Comparison of ENCODE assay signal across 8 cellular contexts in genomic region chr19:10836478-10837325, GRCh38. TPM values are rescaled to one million over a fixed set of nuclear protein-coding genes. Genes with fewer than 3 reads are reported as not detected.
A peak's percentile ranks its signal among the peaks of the same experiment; 100 is the strongest.
DNase-seq lines count a peak whose midpoint lies in the region; FAIRE-seq and TF ChIP-seq lines count a peak whose summit lies in the region.

No MANE protein-coding gene starts in this region.

- H3K27ac ChIP-seq in ectodermal cell (ENCODE audit: insufficient read depth, low read depth, low read length, poor library complexity, severe bottlenecking), result peak overlapping the region; percentile 98

- H3K27me3 Mint-ChIP-seq in mesothelial cell of epicardium (ENCODE audit: low read depth), result no peaks in the 10 kb centered on the region

- H3K4me3 Mint-ChIP-seq in mesothelial cell of epicardium, result peak overlapping the region; percentile 90

- H3K9me3 ChIP-seq in HAP-1 (peaks cover 5% of the 10 kb centered on the region), ectodermal cell (ENCODE audit: control insufficient read depth, low read length) (no peaks in the 10 kb centered on the region)

- WGBS in ectodermal cell, 2 experiments, result 48% methylated on average over 38 of the region's 38 CpGs

- no peak for TF ChIP-seq CTCF in mesothelial cell of epicardium (IDR thresholded peaks at IDR 0.05; ENCODE audit: unreplicated experiment)

- H3K9me3 Mint-ChIP-seq in mesothelial cell of epicardium, result peaks cover 12% of the 10 kb centered on the region

- H3K27ac Mint-ChIP-seq in mesothelial cell of epicardium, result peak overlapping the region; percentile 99

- peaks cover 11% of the 10 kb centered on the region for H3K4me1 Mint-ChIP-seq in mesothelial cell of epicardium

- DNase-seq in CMK (ENCODE audit: low read depth) (peak; percentile 91), HAP-1 (ENCODE audit: low spot score in 2 of 2) (peak in 1 of 2 experiments; percentile 84), NCI-H2196 (lab: John Stamatoyannopoulos, UW; ENCODE audit: unreplicated experiment) (peak; percentile 96), mesothelial cell of epicardium (ENCODE audit: low spot score in 2 of 2, unreplicated experiment in 2 of 2) (no peak), H54 (ENCODE audit: insufficient read length, low spot score) (no peak)
- peak; percentile 76 for DNase-seq in activated CD4-positive, alpha-beta T cell treated with anti-CD3 and anti-CD28 coated beads for 1 hour
- peak; percentile 46 to 52 for DNase-seq in stimulated activated CD8-positive, alpha-beta memory T cell treated with anti-CD3 and anti-CD28 coated beads, Interleukin-2, amount 100 ng/mL, for 1 hour (ENCODE audit: low read depth in 2 of 2)

- peak overlapping the region; percentile 79 for H3K4me3 ChIP-seq in HAP-1
- peak overlapping the region; percentile 72 for H3K4me3 ChIP-seq in ectodermal cell (ENCODE audit: insufficient read depth, low read depth, low read length)

- H3K36me3 Mint-ChIP-seq in mesothelial cell of epicardium, result peaks cover 6% of the 10 kb centered on the region

- H3K4me1 ChIP-seq in HAP-1 (peaks cover 14% of the 10 kb centered on the region), ectodermal cell (ENCODE audit: control insufficient read depth, insufficient read depth, low read length) (no peaks in the 10 kb centered on the region)

- no peak for FAIRE-seq in H54 (lab: Jason Lieb, UNC)

- H3K27me3 ChIP-seq in HAP-1 (ENCODE audit: low read depth) (no peaks in the 10 kb centered on the region), ectodermal cell (ENCODE audit: control insufficient read depth, insufficient read depth, low read length, poor library complexity, severe bottlenecking) (no peaks in the 10 kb centered on the region)

- in situ Hi-C loops in HAP-1 (cut with MboI; ENCODE audit: low sequenced_read_pairs), result no loop called here

- H3K36me3 ChIP-seq in HAP-1 (replicated peaks) (peaks cover 15% of the 10 kb centered on the region), ectodermal cell (ENCODE audit: control insufficient read depth, insufficient read depth, low read length) (peaks cover 3% of the 10 kb centered on the region)

- no peak for TF ChIP-seq POLR2A in H54 (IDR thresholded peaks at IDR 0.05; ENCODE audit: low read depth, low read length)

RNA-seq across cellular contexts. Expression of gene TMED1, which starts 0.7 kb away (rescaled TPM):
- 36.8 TPM for polyA plus RNA-seq in ectodermal cell (2013, experiment 1 of 4)
- 38.9 TPM for polyA plus RNA-seq in ectodermal cell (2013, experiment 2 of 4)
- polyA plus RNA-seq in ectodermal cell (2013, experiment 3 of 4), result 35.0 TPM
- polyA plus RNA-seq in ectodermal cell (2013, experiment 4 of 4), result 39.7 TPM
- total RNA-seq in mesothelial cell of epicardium, result 30.0 to 35.0 TPM (median 30.9 TPM) in 3 replicates

RNA-seq across cellular contexts. Expression of gene C19orf38, which starts 11.5 kb away (rescaled TPM):
- not detected for polyA plus RNA-seq in ectodermal cell (2013, experiment 1 of 4)
- not detected for polyA plus RNA-seq in ectodermal cell (2013, experiment 2 of 4)
- 0.64 TPM for polyA plus RNA-seq in ectodermal cell (2013, experiment 3 of 4)
- polyA plus RNA-seq in ectodermal cell (2013, experiment 4 of 4), result 0.24 TPM
- total RNA-seq in mesothelial cell of epicardium, result 2.0 to 2.5 TPM (median 2.3 TPM) in 3 replicates

RNA-seq across cellular contexts. Expression of gene CARM1, which starts 34.7 kb away (rescaled TPM):
- 151 TPM for polyA plus RNA-seq in ectodermal cell (2013, experiment 1 of 4)
- 136 TPM for polyA plus RNA-seq in ectodermal cell (2013, experiment 2 of 4)
- polyA plus RNA-seq in ectodermal cell (2013, experiment 3 of 4), result 121 TPM
- polyA plus RNA-seq in ectodermal cell (2013, experiment 4 of 4), result 130 TPM
- 71.4 to 78.0 TPM (median 76.4 TPM) in 3 replicates for total RNA-seq in mesothelial cell of epicardium

Comparison
In these comparisons a context has a peak if more than half of its experiments do, and no peak if none do; other contexts are left out.
1. DNase-seq: peak in CMK (single experiment), NCI-H2196 (single experiment), activated CD4-positive, alpha-beta T cell treated with anti-CD3 and anti-CD28 coated beads for 1 hour (single experiment) and stimulated activated CD8-positive, alpha-beta memory T cell treated with anti-CD3 and anti-CD28 coated beads, Interleukin-2, amount 100 ng/mL, for 1 hour (2 of 2); none in mesothelial cell of epicardium (0 of 2) and H54 (single experiment).